ENCODE assay signal across 9 cellular contexts in the genomic region with DNA sequence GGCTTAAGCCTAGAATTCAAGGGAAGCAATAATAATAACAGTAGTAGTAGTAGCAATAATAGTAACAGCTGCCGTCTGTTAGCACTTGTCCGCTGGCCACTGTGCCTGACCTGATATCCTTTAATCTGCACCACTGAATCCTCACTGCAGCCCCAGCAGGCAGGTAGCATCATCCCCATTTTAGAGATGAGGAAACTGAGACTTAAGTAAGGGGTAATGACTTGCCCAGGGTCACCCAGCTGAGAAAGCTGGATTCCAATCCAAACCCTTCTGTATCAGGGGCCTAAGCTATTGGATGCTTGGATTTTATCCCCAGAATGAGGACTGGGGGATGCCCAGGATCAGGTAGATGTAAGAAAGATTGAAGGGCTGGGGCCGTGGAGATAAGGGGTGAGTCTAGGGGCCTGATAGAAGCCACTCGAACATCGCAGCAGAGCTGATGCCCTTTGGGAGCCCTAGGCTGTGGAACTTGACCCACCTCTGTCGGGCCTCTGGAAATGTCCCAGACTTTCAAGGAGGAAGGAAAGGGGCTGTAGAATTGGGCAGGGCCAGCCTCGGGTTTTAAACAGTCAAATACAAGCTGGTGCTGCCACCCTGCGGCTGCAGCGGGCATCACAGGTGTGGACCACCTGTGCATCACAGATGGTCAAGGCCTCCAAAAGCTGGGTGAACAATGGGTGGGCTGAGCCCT.
DNase-seq lines count a peak whose midpoint lies in the region; ATAC-seq lines count a peak whose summit lies in the region.
"Had no signal": no experiment of that assay in that cellular context is flagged by ENCODE, and none has a peak within 500 bp of the region (broad histone marks: within the 10 kb centered on the region; RNA-seq: fewer than 3 reads in every experiment).

No MANE protein-coding gene starts in this region.

- H3K27ac ChIP-seq in caudate nucleus (ENCODE audit: low read depth, low read length) = no peak overlapping the region
- H3K27ac ChIP-seq: BLaER1 had no signal

- DNase-seq in NCI-H1436 (lab: John Stamatoyannopoulos, UW) (peak; percentile 39), NCI-H1436 treated with DMSO at 0.1 percent for 48 hours (lab: John Stamatoyannopoulos, UW) (no peak), NCI-H2029 (lab: John Stamatoyannopoulos, UW) (peak; percentile 21), caudate nucleus (lab: John Stamatoyannopoulos, UW) (peak in 47 of 61 donors; percentile 4 to 73 (median 23)), left kidney (ENCODE audit: low read depth, low spot score) (peak; percentile 80)
- peak; percentile 43 to 68 for DNase-seq in stimulated activated CD4-positive, alpha-beta T cell treated with anti-CD3 and anti-CD28 coated beads, Interleukin-4, amount 100 ng/mL, for 48 hours (ENCODE audit: low read depth in 2 of 2)

- peak; percentile 34 to 50 for ATAC-seq in activated CD4-positive, CD25-positive, alpha-beta regulatory T cell treated with anti-CD3 and anti-CD28 coated beads, Interleukin-2, amount 50 U/mL, for 24 hours
- no peak for ATAC-seq in GM18870 (IDR thresholded peaks at IDR 0.05; ENCODE audit: unreplicated experiment)
